Comparison of ENCODE assay signal across 27 cellular contexts in the genomic region with DNA sequence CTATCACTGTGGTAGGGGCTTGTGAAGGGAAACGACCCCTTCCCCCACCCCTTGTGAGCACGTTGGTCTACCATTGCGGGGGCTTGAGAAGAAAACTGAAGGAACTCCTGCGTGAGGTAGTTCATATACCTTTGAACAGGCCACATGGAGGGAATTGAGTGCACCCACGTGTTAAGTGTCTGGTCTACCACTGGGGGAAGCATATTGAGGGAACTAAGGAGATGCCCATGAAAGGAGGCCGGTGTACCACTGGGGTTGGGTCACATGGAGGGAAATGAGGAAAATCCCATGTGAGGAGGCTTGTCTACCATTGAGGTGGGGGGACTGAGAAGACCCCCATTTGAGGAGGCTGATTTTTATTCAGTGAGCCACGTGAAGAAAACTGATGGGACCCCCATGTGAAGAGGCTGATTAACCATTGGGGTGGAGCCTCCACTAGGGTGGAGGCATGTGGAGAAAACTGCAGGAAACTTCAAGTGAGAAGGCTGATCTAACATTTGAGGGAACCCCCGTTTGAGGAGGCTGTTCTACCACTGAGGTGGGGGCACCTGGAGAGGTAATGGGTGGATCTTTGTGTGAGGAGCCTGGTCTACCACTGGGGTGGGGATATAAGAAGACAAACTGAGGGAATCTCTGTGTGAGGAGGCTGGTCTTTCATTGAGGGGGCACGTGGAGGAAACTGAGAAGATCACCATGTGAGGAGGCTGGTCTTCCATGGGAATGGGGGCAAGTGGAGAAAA.
DNase-seq lines count a peak whose midpoint lies in the region; ATAC-seq and TF ChIP-seq lines count a peak whose summit lies in the region.
"Had no signal": no experiment of that assay in that cellular context is flagged by ENCODE, and none has a peak within 500 bp of the region (broad histone marks: within the 10 kb centered on the region; RNA-seq: fewer than 3 reads in every experiment).

No MANE protein-coding gene starts in this region.

- H3K4me3 ChIP-seq in right atrium auricular region = no peak overlapping the region
- H3K4me3 ChIP-seq: pancreas had no signal

- TF ChIP-seq CTCF in right atrium auricular region (IDR thresholded peaks at IDR 0.05) = no peak
- no peak for TF ChIP-seq CTCF in osteocyte (IDR thresholded peaks at IDR 0.05)

- DNase-seq in DMS 273 (lab: John Stamatoyannopoulos, UW; ENCODE audit: unreplicated experiment) (peak; percentile 17), DMS 273 treated with DMSO at 0.1 percent for 48 hours (lab: John Stamatoyannopoulos, UW) (no peak), right atrium auricular region (ENCODE audit: low spot score) (peak; percentile 16), left ventricle myocardium superior (no peak), osteocyte (ENCODE audit: extremely low spot score, unreplicated experiment) (peak; percentile 70), OCI-M1 (lab: John Stamatoyannopoulos, UW) (no peak), NCI-H524 treated with DMSO at 0.1 percent for 48 hours (lab: John Stamatoyannopoulos, UW) (no peak)
- DNase-seq: activated naive CD8-positive, alpha-beta T cell treated with anti-CD3 and anti-CD28 coated beads, Interleukin-2, amount 50 U/mL, for 24 hours; AML-193; cortex of kidney; DMS79 treated with DMSO at 0.1 percent for 48 hours; KBM-7; mesendoderm; MM.1S; NCI-H1694; NCI-H2171 treated with DMSO at 0.1 percent for 48 hours; NCI-H526 treated with DMSO at 0.1 percent for 48 hours; SK-N-SH had no signal

- H3K36me3 Mint-ChIP-seq in osteocyte (ENCODE audit: unreplicated experiment) = no peaks in the 10 kb centered on the region
- H3K36me3 Mint-ChIP-seq: stimulated activated effector memory CD8-positive, alpha-beta T cell treated with anti-CD3 and anti-CD28 coated beads, Interleukin-12 subunit alpha, Interleukin-12 subunit beta, amount 100 ng/mL, for 72 hours had no signal

- H3K4me1 Mint-ChIP-seq in osteocyte (ENCODE audit: unreplicated experiment) = no peaks in the 10 kb centered on the region
- H3K4me1 Mint-ChIP-seq: activated naive CD8-positive, alpha-beta T cell treated with anti-CD3 and anti-CD28 coated beads, Interleukin-2, amount 50 U/mL, for 24 hours; brain; naive thymus-derived CD4-positive, alpha-beta T cell; stimulated activated effector memory CD8-positive, alpha-beta T cell treated with anti-CD3 and anti-CD28 coated beads, Interleukin-12 subunit alpha, Interleukin-12 subunit beta, amount 100 ng/mL, for 72 hours had no signal

- ATAC-seq in left ventricle myocardium superior (no peak), HG03097 (IDR thresholded peaks at IDR 0.05; ENCODE audit: low FRiP score, unreplicated experiment) (no peak)
- ATAC-seq: activated CD8-positive, alpha-beta T cell treated with anti-CD3 and anti-CD28 coated beads, Interleukin-2, amount 10 ng/mL, durations not matched to agents 7 days and 5 days; activated naive CD8-positive, alpha-beta T cell treated with anti-CD3 and anti-CD28 coated beads, Interleukin-2, amount 50 U/mL, for 24 hours; naive thymus-derived CD4-positive, alpha-beta T cell; pancreas; stimulated activated effector memory CD8-positive, alpha-beta T cell treated with anti-CD3 and anti-CD28 coated beads, Interleukin-12 subunit alpha, Interleukin-12 subunit beta, amount 100 ng/mL, for 72 hours had no signal

- H3K27ac Mint-ChIP-seq in osteocyte (ENCODE audit: unreplicated experiment) = no peak overlapping the region
- H3K27ac Mint-ChIP-seq: activated CD8-positive, alpha-beta T cell treated with anti-CD3 and anti-CD28 coated beads, Interleukin-2, amount 10 ng/mL, durations not matched to agents 7 days and 5 days; activated naive CD8-positive, alpha-beta T cell treated with anti-CD3 and anti-CD28 coated beads, Interleukin-2, amount 50 U/mL, for 24 hours; brain; naive thymus-derived CD4-positive, alpha-beta T cell; stimulated activated effector memory CD8-positive, alpha-beta T cell treated with anti-CD3 and anti-CD28 coated beads, Interleukin-12 subunit alpha, Interleukin-12 subunit beta, amount 100 ng/mL, for 72 hours had no signal

- H3K36me3 ChIP-seq in right atrium auricular region = no peaks in the 10 kb centered on the region
- H3K36me3 ChIP-seq: pancreas had no signal

- H3K9me3 Mint-ChIP-seq in osteocyte (ENCODE audit: unreplicated experiment) = peaks cover 70% of the 10 kb centered on the region

- no peak overlapping the region for H3K27ac ChIP-seq in right atrium auricular region
- H3K27ac ChIP-seq: 22Rv1, pancreas, RWPE1, VCaP had no signal

- no peaks in the 10 kb centered on the region for H3K4me1 ChIP-seq in right atrium auricular region
- H3K4me1 ChIP-seq: pancreas had no signal

- H3K4me3 Mint-ChIP-seq in osteocyte (ENCODE audit: unreplicated experiment) = no peak overlapping the region
- H3K4me3 Mint-ChIP-seq: activated CD8-positive, alpha-beta T cell treated with anti-CD3 and anti-CD28 coated beads, Interleukin-2, amount 10 ng/mL, durations not matched to agents 7 days and 5 days; activated naive CD8-positive, alpha-beta T cell treated with anti-CD3 and anti-CD28 coated beads, Interleukin-2, amount 50 U/mL, for 24 hours; brain; stimulated activated effector memory CD8-positive, alpha-beta T cell treated with anti-CD3 and anti-CD28 coated beads, Interleukin-12 subunit alpha, Interleukin-12 subunit beta, amount 100 ng/mL, for 72 hours had no signal

- no peaks in the 10 kb centered on the region for H3K27me3 Mint-ChIP-seq in osteocyte (ENCODE audit: unreplicated experiment)

- peaks cover 0 to 2% of the 10 kb centered on the region in 2 donors for H3K9me3 ChIP-seq in right atrium auricular region
- H3K9me3 ChIP-seq: pancreas, SK-N-SH had no signal

- no peaks in the 10 kb centered on the region for H3K27me3 ChIP-seq in right atrium auricular region
- H3K27me3 ChIP-seq: pancreas had no signal

- intact Hi-C loops in left ventricle myocardium superior (cut with micrococcal nuclease) = no loop called here

Comparison
In these comparisons a context has a peak if more than half of its experiments do, and no peak if none do; other contexts are left out.
1. DNase-seq: peak in DMS 273 (single experiment), right atrium auricular region (single experiment) and osteocyte (single experiment); none in DMS 273 treated with DMSO at 0.1 percent for 48 hours (single experiment), left ventricle myocardium superior (single experiment), OCI-M1 (single experiment) and NCI-H524 treated with DMSO at 0.1 percent for 48 hours (single experiment).